ENCODE assay signal across 8 cellular contexts in the genomic region with DNA sequence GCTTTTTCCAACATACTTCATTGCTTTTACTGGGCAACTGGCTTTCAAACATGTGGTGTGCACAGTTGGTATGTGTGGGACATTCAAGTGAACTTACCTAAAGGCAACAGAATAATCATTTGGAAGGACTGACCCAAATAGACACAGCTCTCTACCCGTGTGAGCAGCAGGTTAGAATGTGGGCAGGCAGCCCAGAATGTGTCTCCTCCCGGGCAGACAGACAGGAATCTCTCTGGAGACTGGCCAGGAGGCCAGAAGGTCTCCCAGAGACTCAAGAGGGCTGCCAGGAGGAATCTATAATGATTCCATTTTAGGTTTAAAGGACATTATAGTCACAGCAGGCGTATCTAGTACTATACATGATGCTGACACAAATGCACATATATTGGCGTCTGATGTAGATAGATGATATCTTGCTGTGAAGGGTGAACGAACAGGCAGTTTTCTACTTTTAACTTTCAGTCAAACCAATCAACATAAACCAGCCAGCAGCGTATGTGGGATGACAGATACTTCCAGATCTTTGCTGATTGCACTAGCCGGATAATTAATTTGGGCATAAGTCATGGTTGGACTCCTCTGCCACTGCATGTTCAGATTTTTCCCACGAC.
DNase-seq lines count a peak whose midpoint lies in the region; ATAC-seq and TF ChIP-seq lines count a peak whose summit lies in the region.
"Had no signal": no experiment of that assay in that cellular context is flagged by ENCODE, and none has a peak within 500 bp of the region (broad histone marks: within the 10 kb centered on the region; RNA-seq: fewer than 3 reads in every experiment).

No MANE protein-coding gene starts in this region.

- TF ChIP-seq POLR2A in testis (IDR thresholded peaks at IDR 0.05): no peak

- no peaks in the 10 kb centered on the region for H3K9me3 ChIP-seq in SJSA1 (replicated peaks)
- H3K9me3 ChIP-seq in testis: no peaks in the 10 kb centered on the region

- no peak for TF ChIP-seq CTCF in testis (IDR thresholded peaks at IDR 0.05)
- no peak for TF ChIP-seq CTCF in GM13977 (IDR thresholded peaks at IDR 0.05; ENCODE audit: extremely low read depth, insufficient read depth, missing control alignments)

- H3K36me3 ChIP-seq in SJSA1 (no peaks in the 10 kb centered on the region), testis (ENCODE audit: low read depth, missing control alignments) (no peaks in the 10 kb centered on the region)

- in situ Hi-C loops in GM13977 (cut with MboI; ENCODE audit: low pct_unique_long_range_greater_than_20kb, low sequenced_read_pairs, unreplicated experiment): no loop called here

- peak; percentile 65 for DNase-seq in HT1080 (ENCODE audit: low read depth)
- DNase-seq in SJSA1 (ENCODE audit: low read depth in 1 of 2, low spot score in 2 of 2): peak; percentile 64 to 67
- peak; percentile 79 for DNase-seq in left cardiac atrium
- peak; percentile 80 for DNase-seq in testis
- DNase-seq in GM13977 (ENCODE audit: low spot score): no peak
- DNase-seq: GOT3 had no signal

- no peak overlapping the region for H3K4me3 ChIP-seq in SJSA1
- H3K4me3 ChIP-seq in testis: no peak overlapping the region

- 50 to 54% methylated on average over 8 of the region's 8 CpGs for WGBS in testis, 2 donors

- peak; percentile 91 to 92 for ATAC-seq in left cardiac atrium
- ATAC-seq in GM19452 (IDR thresholded peaks at IDR 0.05; ENCODE audit: unreplicated experiment): no peak
- no peak for ATAC-seq in HG02840 (IDR thresholded peaks at IDR 0.05; ENCODE audit: low FRiP score, unreplicated experiment)

- H3K27me3 ChIP-seq in SJSA1 (replicated peaks): no peaks in the 10 kb centered on the region
- no peaks in the 10 kb centered on the region for H3K27me3 ChIP-seq in testis

- H3K4me1 ChIP-seq in SJSA1 (replicated peaks): peaks cover 49% of the 10 kb centered on the region
- H3K4me1 ChIP-seq in testis: peaks cover 3% of the 10 kb centered on the region

- intact Hi-C loops in left cardiac atrium (cut with DNase I): no loop called here
- intact Hi-C loops in testis (cut with DNase I; ENCODE audit: low total_unique reads): no loop called here

- H3K27ac ChIP-seq in SJSA1: no peak overlapping the region
- H3K27ac ChIP-seq in testis: no peak overlapping the region

Comparison
In these comparisons a context has a peak if more than half of its experiments do, and no peak if none do; other contexts are left out.
1. ATAC-seq: peak in left cardiac atrium (2 of 2); none in GM19452 (single experiment) and HG02840 (single experiment).